Comparison of ENCODE assay signal across 11 cellular contexts in genomic region chr3:55607844-55608243, GRCh38.
A peak's percentile ranks its signal among the peaks of the same experiment; 100 is the strongest.
DNase-seq lines count a peak whose midpoint lies in the region; ATAC-seq and TF ChIP-seq lines count a peak whose summit lies in the region.
"Had no signal": no experiment of that assay in that cellular context is flagged by ENCODE, and none has a peak within 500 bp of the region (broad histone marks: within the 10 kb centered on the region; RNA-seq: fewer than 3 reads in every experiment).

No MANE protein-coding gene starts in this region.

- no peak overlapping the region for H3K27ac ChIP-seq in esophagus muscularis mucosa (replicated peaks in 1 of 4)
- H3K27ac ChIP-seq: hepatocyte had no signal

- no peak for TF ChIP-seq POLR2A in esophagus muscularis mucosa (IDR thresholded peaks at IDR 0.05; ENCODE audit: low read depth)

- no peaks in the 10 kb centered on the region for H3K36me3 ChIP-seq in esophagus muscularis mucosa

- no peaks in the 10 kb centered on the region for H3K9me3 ChIP-seq in esophagus muscularis mucosa

- TF ChIP-seq EP300 in esophagus muscularis mucosa (IDR thresholded peaks at IDR 0.05) = no peak

- H3K27me3 ChIP-seq in esophagus muscularis mucosa = no peaks in the 10 kb centered on the region
- H3K27me3 ChIP-seq: hepatocyte had no signal

- DNase-seq in glomerular visceral epithelial cell (ENCODE audit: extremely low spot score) (peak; percentile 17), esophagus muscularis mucosa (ENCODE audit: extremely low spot score) (no peak), NCI-H1092 treated with DMSO at 0.1 percent for 48 hours (lab: John Stamatoyannopoulos, UW) (no peak), foreskin fibroblast (no peak), omental fat pad (ENCODE audit: low spot score) (no peak)
- DNase-seq: activated CD4-positive, alpha-beta T cell treated with anti-CD3 and anti-CD28 coated beads for 36 hours; NCI-H1694 had no signal

- peak; percentile 75 for ATAC-seq in GM18909 (IDR thresholded peaks at IDR 0.05; ENCODE audit: poor library complexity, unreplicated experiment)
- peak; percentile 91 for ATAC-seq in GM21717 (IDR thresholded peaks at IDR 0.05; ENCODE audit: unreplicated experiment)
- ATAC-seq in HG03280 (IDR thresholded peaks at IDR 0.05; ENCODE audit: unreplicated experiment) = peak; percentile 89
- ATAC-seq in omental fat pad (ENCODE audit: low FRiP score) = no peak
- ATAC-seq: activated CD4-positive, alpha-beta T cell treated with anti-CD3 and anti-CD28 coated beads for 36 hours had no signal

- TF ChIP-seq CTCF in esophagus muscularis mucosa (IDR thresholded peaks at IDR 0.05) = no peak
- no peak for TF ChIP-seq CTCF in foreskin fibroblast (IDR thresholded peaks at IDR 0.05; ENCODE audit: low read depth, low read length)
- no peak for TF ChIP-seq CTCF in omental fat pad (IDR thresholded peaks at IDR 0.05)

- H3K4me3 ChIP-seq in esophagus muscularis mucosa (no peak overlapping the region), foreskin fibroblast (ENCODE audit: low read depth in 1 of 2, low read length in 2 of 2) (no peak overlapping the region)
- H3K4me3 ChIP-seq: hepatocyte had no signal

- H3K4me1 ChIP-seq in esophagus muscularis mucosa = no peaks in the 10 kb centered on the region

- WGBS in esophagus muscularis mucosa = 97% methylated on average over 6 of the region's 6 CpGs

- intact Hi-C loops in esophagus muscularis mucosa (cut with DNase I) = no loop called here
